16 cellular contexts compared by ENCODE assay signal in genomic region chr5:169081008-169081724, GRCh38.
"Had no signal": no experiment of that assay in that cellular context is flagged by ENCODE, and none has a peak within 500 bp of the region (broad histone marks: within the 10 kb centered on the region; RNA-seq: fewer than 3 reads in every experiment).

No MANE protein-coding gene starts in this region.

- H3K4me3 ChIP-seq: adrenal gland, tibial artery, uterus had no signal

- H3K36me3 ChIP-seq: adrenal gland, neutrophil, tibial artery, uterus had no signal

- H3K27me3 ChIP-seq: adrenal gland, neutrophil, tibial artery, uterus had no signal

- H3K4me1 Mint-ChIP-seq: activated B cell treated with CpG ODN at 0.5 μM for 24 hours; activated naive CD4-positive, alpha-beta T cell treated with anti-CD3 and anti-CD28 coated beads, Interleukin-2, amount 50 U/mL, for 24 hours had no signal

- H3K36me3 Mint-ChIP-seq: activated naive CD4-positive, alpha-beta T cell treated with anti-CD3 and anti-CD28 coated beads, Interleukin-2, amount 50 U/mL, for 24 hours had no signal

- H3K4me3 Mint-ChIP-seq: activated B cell treated with CpG ODN at 0.5 μM for 24 hours; activated CD8-positive, alpha-beta T cell treated with anti-CD3 and anti-CD28 coated beads for 36 hours; activated naive CD4-positive, alpha-beta T cell treated with anti-CD3 and anti-CD28 coated beads, Interleukin-2, amount 50 U/mL, for 24 hours; activated T-cell treated with anti-CD3 and anti-CD28 coated beads, Interleukin-2, amount 50 U/mL, for 4 hours; T-helper 17 cell had no signal

- H3K27ac ChIP-seq: adrenal gland, neutrophil, parathyroid adenoma, tibial artery, uterus had no signal

- H3K27ac Mint-ChIP-seq: activated B cell treated with CpG ODN at 0.5 μM for 24 hours; activated CD8-positive, alpha-beta T cell treated with anti-CD3 and anti-CD28 coated beads for 36 hours; activated naive CD4-positive, alpha-beta T cell treated with anti-CD3 and anti-CD28 coated beads, Interleukin-2, amount 50 U/mL, for 24 hours; T-helper 17 cell had no signal

- H3K9me3 Mint-ChIP-seq: activated B cell treated with CpG ODN at 0.5 μM for 24 hours; activated CD8-positive, alpha-beta T cell treated with anti-CD3 and anti-CD28 coated beads for 36 hours; activated naive CD4-positive, alpha-beta T cell treated with anti-CD3 and anti-CD28 coated beads, Interleukin-2, amount 50 U/mL, for 24 hours; activated T-cell treated with anti-CD3 and anti-CD28 coated beads, Interleukin-2, amount 50 U/mL, for 4 hours had no signal

- H3K9me3 ChIP-seq: adrenal gland, neutrophil, tibial artery, uterus had no signal

- H2AFZ ChIP-seq: parathyroid adenoma had no signal

- ATAC-seq: activated CD8-positive, alpha-beta T cell treated with anti-CD3 and anti-CD28 coated beads for 36 hours; activated T-cell treated with anti-CD3 and anti-CD28 coated beads, Interleukin-2, amount 50 U/mL, for 4 hours; esophagus mucosa; T-helper 17 cell had no signal

- DNase-seq: activated B cell treated with CpG ODN at 0.5 μM for 24 hours; activated CD4-positive, alpha-beta T cell treated with anti-CD3 and anti-CD28 coated beads for 48 hours; activated CD8-positive, alpha-beta T cell treated with anti-CD3 and anti-CD28 coated beads for 36 hours; activated effector memory CD4-positive, alpha-beta T cell treated with Interleukin-2 at 50 U/mL for 16 hours; activated T-cell treated with anti-CD3 and anti-CD28 coated beads, Interleukin-2, amount 50 U/mL, for 4 hours; kidney; stimulated activated CD4-positive, alpha-beta T cell treated with anti-CD3 and anti-CD28 coated beads, Interleukin-12 subunit alpha, Interleukin-12 subunit beta, amount 100 ng/mL, for 4 hours; stimulated activated CD4-positive, alpha-beta T cell treated with anti-CD3 and anti-CD28 coated beads, Interleukin-2, amount 100 ng/mL, for 24 hours; T-helper 17 cell; tibial artery; uterus had no signal

- H3K27me3 Mint-ChIP-seq: activated naive CD4-positive, alpha-beta T cell treated with anti-CD3 and anti-CD28 coated beads, Interleukin-2, amount 50 U/mL, for 24 hours had no signal

- H3K4me1 ChIP-seq: adrenal gland, parathyroid adenoma, uterus had no signal

- H3K9ac ChIP-seq: parathyroid adenoma had no signal
